Comparison of ENCODE assay signal across 9 cellular contexts in the genomic region with DNA sequence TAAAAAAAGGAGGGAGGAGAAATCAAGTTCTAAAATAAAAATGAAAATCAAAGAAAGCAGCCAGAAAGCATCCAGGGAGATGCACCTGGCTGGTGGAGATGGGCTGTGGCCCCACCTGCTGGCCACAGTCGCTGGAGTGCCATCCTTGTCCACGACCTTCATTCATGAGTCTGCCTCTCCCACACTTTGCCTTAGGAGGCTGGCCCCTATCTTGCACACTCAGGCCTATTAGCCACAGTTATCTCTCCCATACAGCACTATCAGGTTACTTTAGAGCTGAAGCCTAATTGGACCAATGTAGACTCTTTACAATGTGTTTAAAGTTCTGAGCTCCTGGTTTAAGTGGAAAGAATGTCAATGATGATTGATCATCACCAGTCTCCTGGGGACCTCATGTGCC.
DNase-seq lines count a peak whose midpoint lies in the region; ATAC-seq lines count a peak whose summit lies in the region.
"Had no signal": no experiment of that assay in that cellular context is flagged by ENCODE, and none has a peak within 500 bp of the region (broad histone marks: within the 10 kb centered on the region; RNA-seq: fewer than 3 reads in every experiment).

No MANE protein-coding gene starts in this region.

- no peaks in the 10 kb centered on the region for H3K4me1 Mint-ChIP-seq in activated naive CD8-positive, alpha-beta T cell treated with anti-CD3 and anti-CD28 coated beads, Interleukin-2, amount 50 U/mL, for 24 hours
- H3K4me1 Mint-ChIP-seq: B cell had no signal

- no peak for ATAC-seq in activated naive CD8-positive, alpha-beta T cell treated with anti-CD3 and anti-CD28 coated beads, Interleukin-2, amount 50 U/mL, for 24 hours
- ATAC-seq in left lobe of liver (peak; percentile 100), GM19467 (IDR thresholded peaks at IDR 0.05; ENCODE audit: unreplicated experiment) (no peak), GM21576 (IDR thresholded peaks at IDR 0.05; ENCODE audit: unreplicated experiment) (no peak)

- no peaks in the 10 kb centered on the region for H3K36me3 Mint-ChIP-seq in activated naive CD8-positive, alpha-beta T cell treated with anti-CD3 and anti-CD28 coated beads, Interleukin-2, amount 50 U/mL, for 24 hours (ENCODE audit: low read depth)

- DNase-seq in NCI-H1417 (lab: John Stamatoyannopoulos, UW) (peak; percentile 52 to 83 (median 66)), NCI-H1417 treated with DMSO at 0.1 percent for 48 hours (lab: John Stamatoyannopoulos, UW) (no peak), NCI-H1105 treated with DMSO at 0.1 percent for 48 hours (lab: John Stamatoyannopoulos, UW) (peak; percentile 77), left lobe of liver (ENCODE audit: low spot score) (peak; percentile 60), SKM-1 treated with dmso at 0.1 percent for 144 hours (lab: John Stamatoyannopoulos, UW; ENCODE audit: unreplicated experiment) (no peak)
- DNase-seq in activated naive CD8-positive, alpha-beta T cell treated with anti-CD3 and anti-CD28 coated beads, Interleukin-2, amount 50 U/mL, for 24 hours, result peak; percentile 13

- peaks cover 5% of the 10 kb centered on the region for H3K9me3 Mint-ChIP-seq in activated naive CD8-positive, alpha-beta T cell treated with anti-CD3 and anti-CD28 coated beads, Interleukin-2, amount 50 U/mL, for 24 hours

- H3K27me3 Mint-ChIP-seq in activated naive CD8-positive, alpha-beta T cell treated with anti-CD3 and anti-CD28 coated beads, Interleukin-2, amount 50 U/mL, for 24 hours, result peaks cover 8% of the 10 kb centered on the region
- H3K27me3 Mint-ChIP-seq: B cell had no signal

- H3K27ac Mint-ChIP-seq in activated naive CD8-positive, alpha-beta T cell treated with anti-CD3 and anti-CD28 coated beads, Interleukin-2, amount 50 U/mL, for 24 hours, result no peak overlapping the region
- H3K27ac Mint-ChIP-seq: B cell had no signal

- H3K4me3 Mint-ChIP-seq in activated naive CD8-positive, alpha-beta T cell treated with anti-CD3 and anti-CD28 coated beads, Interleukin-2, amount 50 U/mL, for 24 hours, result no peak overlapping the region
- H3K4me3 Mint-ChIP-seq: B cell had no signal

Comparison
In these comparisons a context has a peak if more than half of its experiments do, and no peak if none do; other contexts are left out.
1. DNase-seq: peak in NCI-H1417 (3 of 3), NCI-H1105 treated with DMSO at 0.1 percent for 48 hours (single experiment), activated naive CD8-positive, alpha-beta T cell treated with anti-CD3 and anti-CD28 coated beads, Interleukin-2, amount 50 U/mL, for 24 hours (single experiment) and left lobe of liver (single experiment); none in NCI-H1417 treated with DMSO at 0.1 percent for 48 hours (single experiment) and SKM-1 treated with dmso at 0.1 percent for 144 hours (single experiment).